7 cellular contexts compared by ENCODE assay signal in the genomic region with DNA sequence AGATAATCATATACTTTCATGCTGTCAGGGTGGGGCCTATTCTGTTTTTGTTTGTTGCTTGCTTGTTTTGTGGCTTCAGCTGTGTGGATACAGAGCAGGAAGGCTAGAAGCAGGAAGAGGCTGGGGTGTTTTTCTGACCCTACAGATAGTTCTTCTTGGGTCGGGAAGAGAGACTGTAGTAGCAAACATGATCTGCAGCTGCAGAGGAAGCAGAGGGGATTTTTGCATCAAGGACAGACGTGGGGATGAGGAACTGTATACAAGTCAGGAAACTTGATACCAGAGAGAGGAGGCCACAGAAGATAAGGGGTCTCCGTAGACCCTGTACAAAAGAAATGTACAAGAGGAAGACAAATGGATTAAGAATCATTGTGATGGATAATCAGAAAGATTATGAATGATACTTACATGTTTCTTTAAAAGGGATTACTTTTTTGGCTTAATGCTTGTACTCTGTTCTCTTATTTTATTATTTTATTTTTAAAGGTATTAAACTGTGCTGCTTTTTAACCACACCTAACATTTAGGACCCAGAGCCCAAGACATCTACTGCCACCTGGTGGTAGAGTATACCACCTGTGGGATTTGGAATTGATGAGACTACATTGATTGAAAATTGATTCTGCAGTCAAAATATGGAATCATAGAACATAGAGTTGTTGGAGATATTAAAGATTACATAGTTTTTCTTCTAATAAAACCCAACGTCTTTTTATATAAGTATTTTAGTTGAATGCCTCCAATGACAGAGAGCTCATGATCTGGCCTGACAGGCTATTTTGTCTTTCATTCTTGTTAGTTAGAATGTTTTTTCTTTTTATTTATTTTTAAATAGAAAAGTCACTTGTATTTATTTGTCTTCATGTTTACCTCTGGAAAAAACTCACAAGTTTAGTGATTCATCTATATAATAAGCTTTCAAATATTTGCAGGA. TPM values are rescaled to one million over a fixed set of nuclear protein-coding genes. Genes with fewer than 3 reads are reported as not detected.
DNase-seq lines count a peak whose midpoint lies in the region; ATAC-seq and TF ChIP-seq lines count a peak whose summit lies in the region.

No MANE protein-coding gene starts in this region.

- 55% methylated on average over 4 of the region's 4 CpGs for WGBS in esophagus muscularis mucosa

- H3K79me2 ChIP-seq in DND-41 (ENCODE audit: insufficient read depth, low read length): no peaks in the 10 kb centered on the region
- H3K79me2 ChIP-seq in PC-3 (ENCODE audit: low read length): no peaks in the 10 kb centered on the region
- no peaks in the 10 kb centered on the region for H3K79me2 ChIP-seq in osteoblast (ENCODE audit: insufficient read depth, low read length)

- CTCF ChIA-PET in PC-3 (lab: Charles Lee): interaction anchor here (0.7 to 1.6 kb wide), 3 partner anchors 37 to 202 kb away, joined by 3 to 10 read pairs (median 6); no protein-coding TSS in a partner anchor

- TF ChIP-seq CTCF in DND-41 (IDR thresholded peaks at IDR 0.05; ENCODE audit: borderline replicate concordance, extremely low read depth, low read length, poor library complexity, severe bottlenecking) (peak; percentile 68), PC-3 (conservative IDR thresholded peaks at IDR 0.05; ENCODE audit: low read depth, low read length) (peak; percentile 84), esophagus muscularis mucosa (IDR thresholded peaks at IDR 0.05) (peak; percentile 73 to 88 (median 77)), osteoblast (IDR thresholded peaks at IDR 0.05; ENCODE audit: extremely low read depth, low read depth, low read length) (peak; percentile 69)

- H3K27me3 Mint-ChIP-seq in stimulated activated memory B cell treated with anti-CD40 and anti-IgM and Interleukin-4, amounts not matched to agents 10 μg/mL and 1 μg/mL and 100 μg/mL, for 72 hours: peaks cover 26% of the 10 kb centered on the region

- no peaks in the 10 kb centered on the region for H3K4me1 Mint-ChIP-seq in stimulated activated memory B cell treated with anti-CD40 and anti-IgM and Interleukin-4, amounts not matched to agents 10 μg/mL and 1 μg/mL and 100 μg/mL, for 72 hours

- H3K36me3 ChIP-seq in DND-41 (ENCODE audit: insufficient read depth, low read length): no peaks in the 10 kb centered on the region
- no peaks in the 10 kb centered on the region; the same call in 1 of the 2 replicates for H3K36me3 ChIP-seq in PC-3 (ENCODE audit: low read depth, low read length)
- H3K36me3 ChIP-seq in esophagus muscularis mucosa: no peaks in the 10 kb centered on the region
- no peaks in the 10 kb centered on the region for H3K36me3 ChIP-seq in osteoblast (ENCODE audit: insufficient read depth, low read length)

- no peak overlapping the region for H3K4me2 ChIP-seq in DND-41 (ENCODE audit: insufficient read depth, low read length)
- H3K4me2 ChIP-seq in PC-3 (ENCODE audit: low read length): no peak overlapping the region
- H3K4me2 ChIP-seq in osteoblast (ENCODE audit: insufficient read depth, low read length): no peak overlapping the region

- H4K20me1 ChIP-seq in DND-41 (ENCODE audit: insufficient read depth, low read length) (no peaks in the 10 kb centered on the region; the same call in 1 of the 2 replicates), PC-3 (ENCODE audit: low read length) (no peaks in the 10 kb centered on the region), osteoblast (ENCODE audit: insufficient read depth, low read length) (no peaks in the 10 kb centered on the region)

- BruUV-seq in PC-3 (replicated peaks; lab: Mats Ljungman, UMichigan): no TSS peak

- DNase-seq in DND-41: peak; percentile 10
- peak; percentile 77 for DNase-seq in HT-29 (ENCODE audit: low spot score)
- DNase-seq in PC-3: peak; percentile 72
- no peak for DNase-seq in esophagus muscularis mucosa (ENCODE audit: extremely low spot score)
- DNase-seq in osteoblast (ENCODE audit: insufficient read length, low spot score, missing footprints): no peak

- TF ChIP-seq POLR2A in esophagus muscularis mucosa (IDR thresholded peaks at IDR 0.05; ENCODE audit: low read depth): no peak

- H3K9me2 ChIP-seq in PC-3 (replicated peaks; ENCODE audit: low read length): no peaks in the 10 kb centered on the region

- no peak overlapping the region for H3K9ac ChIP-seq in DND-41 (ENCODE audit: low read depth, low read length)
- H3K9ac ChIP-seq in PC-3 (ENCODE audit: low read length): no peak overlapping the region

- H2AFZ ChIP-seq in DND-41 (ENCODE audit: low read depth, low read length) (no peak overlapping the region), PC-3 (ENCODE audit: low read length) (no peak overlapping the region), osteoblast (ENCODE audit: low read length) (no peak overlapping the region)

- H3K27ac Mint-ChIP-seq in stimulated activated memory B cell treated with anti-CD40 and anti-IgM and Interleukin-4, amounts not matched to agents 10 μg/mL and 1 μg/mL and 100 μg/mL, for 72 hours: no peak overlapping the region

- H3K4me1 ChIP-seq in DND-41 (ENCODE audit: insufficient read depth, low read length) (no peaks in the 10 kb centered on the region), PC-3 (ENCODE audit: insufficient read depth, low read length) (no peaks in the 10 kb centered on the region), esophagus muscularis mucosa (peaks cover 15 to 26% (median 22%) of the 10 kb centered on the region in 4 donors), osteoblast (ENCODE audit: insufficient read depth, low read length) (no peaks in the 10 kb centered on the region)

- intact Hi-C loops in PC-3 (cut with micrococcal nuclease) (loop anchor here (1.0 to 5.0 kb wide), 5 partner anchors 63 to 427 kb away; no protein-coding TSS in a partner anchor), esophagus muscularis mucosa (cut with DNase I) (loop anchor here (1.0 to 5.0 kb wide), 3 partner anchors 47 to 202 kb away; partner anchors contain the start of gene KALRN)

- H3K36me3 Mint-ChIP-seq in stimulated activated memory B cell treated with anti-CD40 and anti-IgM and Interleukin-4, amounts not matched to agents 10 μg/mL and 1 μg/mL and 100 μg/mL, for 72 hours: no peaks in the 10 kb centered on the region

- POLR2A ChIA-PET in PC-3 (lab: Charles Lee; ENCODE audit: unreplicated experiment): no interaction called here

- H3K27ac ChIP-seq in DND-41 (ENCODE audit: low read length): no peak overlapping the region
- H3K27ac ChIP-seq in PC-3 (ENCODE audit: low read length): no peak overlapping the region
- no peak overlapping the region for H3K27ac ChIP-seq in esophagus muscularis mucosa (replicated peaks in 1 of 4)
- no peak overlapping the region for H3K27ac ChIP-seq in osteoblast (ENCODE audit: low read depth, low read length)

- H3K4me3 ChIP-seq in DND-41 (ENCODE audit: low read depth in 1 of 2, low read length in 2 of 2) (no peak overlapping the region), PC-3 (ENCODE audit: low read length) (no peak overlapping the region), esophagus muscularis mucosa (no peak overlapping the region), osteoblast (ENCODE audit: insufficient read depth, low read length) (no peak overlapping the region)

- no peak overlapping the region for H3K4me3 Mint-ChIP-seq in stimulated activated memory B cell treated with anti-CD40 and anti-IgM and Interleukin-4, amounts not matched to agents 10 μg/mL and 1 μg/mL and 100 μg/mL, for 72 hours

- no peaks in the 10 kb centered on the region for H3K9me3 Mint-ChIP-seq in stimulated activated memory B cell treated with anti-CD40 and anti-IgM and Interleukin-4, amounts not matched to agents 10 μg/mL and 1 μg/mL and 100 μg/mL, for 72 hours

- H3K27me3 ChIP-seq in DND-41 (ENCODE audit: insufficient read depth, low read length, poor library complexity) (peaks cover 9% of the 10 kb centered on the region), PC-3 (ENCODE audit: low read length) (peaks cover 21% of the 10 kb centered on the region), esophagus muscularis mucosa (no peaks in the 10 kb centered on the region), osteoblast (ENCODE audit: insufficient read depth, low read length) (peaks cover 31% of the 10 kb centered on the region)

- no peaks in the 10 kb centered on the region for H3F3A ChIP-seq in PC-3 (ENCODE audit: low read length, unreplicated experiment)

- no peaks in the 10 kb centered on the region for H3K9me3 ChIP-seq in DND-41 (ENCODE audit: insufficient read depth, low read length, severe bottlenecking)
- H3K9me3 ChIP-seq in PC-3 (ENCODE audit: low read length): no peaks in the 10 kb centered on the region
- H3K9me3 ChIP-seq in esophagus muscularis mucosa: no peaks in the 10 kb centered on the region
- no peaks in the 10 kb centered on the region for H3K9me3 ChIP-seq in osteoblast (ENCODE audit: low read depth, low read length)

- ATAC-seq in DND-41 (ENCODE audit: insufficient read depth, low read depth): peak; percentile 60; the same call in 2 of the 3 replicates
- ATAC-seq in PC-3: peak; percentile 64
- no peak for ATAC-seq in HG03571 (IDR thresholded peaks at IDR 0.05; ENCODE audit: unreplicated experiment)
- ATAC-seq in stimulated activated memory B cell treated with anti-CD40 and anti-IgM and Interleukin-4, amounts not matched to agents 10 μg/mL and 1 μg/mL and 100 μg/mL, for 72 hours: no peak

- TF ChIP-seq EP300 in esophagus muscularis mucosa (IDR thresholded peaks at IDR 0.05): no peak

RNA-seq across cellular contexts. Expression of gene KALRN, which starts 46.1 kb away (rescaled TPM):
- 26.0 and 28.8 TPM in 2 replicates for total RNA-seq in HT-29 (2014; rRNA removed; shearing (Covaris generic))
- total RNA-seq in PC-3 (2014; rRNA removed) (9.9 and 13.0 TPM in 2 replicates), esophagus muscularis mucosa (10 to 100 TPM; 20.8 to 49.7 (median 28.7) TPM), osteoblast (9.4 and 13.4 TPM in 2 replicates)

Comparison
In these comparisons a context has a peak if more than half of its experiments do, and no peak if none do; other contexts are left out.
1. ATAC-seq: peak in DND-41 (single experiment) and PC-3 (single experiment); none in HG03571 (single experiment) and stimulated activated memory B cell treated with anti-CD40 and anti-IgM and Interleukin-4, amounts not matched to agents 10 μg/mL and 1 μg/mL and 100 μg/mL, for 72 hours (single experiment).
2. DNase-seq: peak in DND-41 (single experiment), HT-29 (single experiment) and PC-3 (single experiment); none in esophagus muscularis mucosa (single experiment) and osteoblast (single experiment).
3. Peak in every context shown above with its lines, with median percentiles within 50 percentile points of each other: CTCF ChIP-seq.